ENCODE assay signal across 21 cellular contexts in the genomic region with DNA sequence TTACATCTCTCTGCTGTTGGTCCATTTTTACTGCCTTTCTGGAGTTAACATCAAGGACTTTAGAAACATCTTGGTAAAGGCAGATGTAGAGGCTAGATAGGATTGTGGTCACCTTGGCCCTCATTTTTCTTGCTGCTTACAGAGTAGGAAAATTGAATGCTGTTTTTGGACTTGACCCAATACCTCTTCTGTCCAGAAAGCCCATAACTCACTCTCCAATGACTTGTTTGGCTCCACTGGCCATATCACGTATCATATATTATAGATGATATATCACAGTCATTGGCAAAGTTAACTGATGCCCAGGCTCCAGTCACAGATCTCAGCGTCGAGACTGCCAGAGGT. TPM values are rescaled to one million over a fixed set of nuclear protein-coding genes. Genes with fewer than 3 reads are reported as not detected.
A peak's percentile ranks its signal among the peaks of the same experiment; 100 is the strongest.
DNase-seq lines count a peak whose midpoint lies in the region; TF ChIP-seq lines count a peak whose summit lies in the region.
"Had no signal": no experiment of that assay in that cellular context is flagged by ENCODE, and none has a peak within 500 bp of the region (broad histone marks: within the 10 kb centered on the region; RNA-seq: fewer than 3 reads in every experiment).

No MANE protein-coding gene starts in this region.

- H3K79me2 ChIP-seq in Loucy (ENCODE audit: insufficient read depth, low read length) = no peaks in the 10 kb centered on the region

- H3K27me3 ChIP-seq in Loucy (ENCODE audit: insufficient read depth, low read length, poor library complexity, severe bottlenecking) = no peaks in the 10 kb centered on the region

- no peaks in the 10 kb centered on the region for H3K9me3 Mint-ChIP-seq in dendritic cell treated with granulocyte-macrophage colony-stimulating factor and Interleukin-4, amounts not matched to agents 40 ng/mL and 50 ng/mL, for 4 days
- H3K9me3 Mint-ChIP-seq: CD8-positive, alpha-beta memory T cell had no signal

- no peak overlapping the region for H3K4me2 ChIP-seq in Loucy (ENCODE audit: low read depth, low read length, poor library complexity, severe bottlenecking)

- H3K4me1 Mint-ChIP-seq in dendritic cell treated with granulocyte-macrophage colony-stimulating factor and Interleukin-4, amounts not matched to agents 40 ng/mL and 50 ng/mL, for 4 days (ENCODE audit: low read depth) = peaks cover 17% of the 10 kb centered on the region
- H3K4me1 Mint-ChIP-seq: CD8-positive, alpha-beta memory T cell; T-helper 17 cell had no signal

- peaks cover 26% of the 10 kb centered on the region for H3K4me1 ChIP-seq in Loucy (ENCODE audit: insufficient read depth, low read length, poor library complexity, severe bottlenecking)

- H3K9ac ChIP-seq in Loucy (ENCODE audit: low read depth, low read length, poor library complexity, severe bottlenecking) = no peak overlapping the region

- DNase-seq in OCI-M1 (lab: John Stamatoyannopoulos, UW) (peak; percentile 20), germinal center (ENCODE audit: low spot score) (no peak), A172 (ENCODE audit: low spot score) (no peak), inferior parietal cortex (ENCODE audit: extremely low spot score) (no peak)
- DNase-seq in stimulated activated naive CD4-positive, alpha-beta T cell treated with Interleukin-2 at 50 U/mL for 16 hours (lab: John Stamatoyannopoulos, UW) = no peak
- DNase-seq: CD8-positive, alpha-beta memory T cell; DMS153; NCI-H1092; NCI-H1417 treated with DMSO at 0.1 percent for 48 hours; NCI-H187; NCI-H2081 treated with DMSO at 0.1 percent for 48 hours; NCI-H446; NCI-H524 treated with DMSO at 0.1 percent for 48 hours; SIG-M5; T-helper 17 cell had no signal

- TF ChIP-seq CTCF in Loucy (conservative IDR thresholded peaks at IDR 0.05; ENCODE audit: low read length) = no peak

- no peak overlapping the region for H3K4me3 ChIP-seq in Loucy (ENCODE audit: low read length, poor library complexity, severe bottlenecking)
- H3K4me3 ChIP-seq: SK-N-MC had no signal

- peak overlapping the region; percentile 56; the same call in 1 of the 2 replicates for H2AFZ ChIP-seq in Loucy (ENCODE audit: low read length)

- H3K36me3 ChIP-seq in Loucy (ENCODE audit: insufficient read depth, low read length) = no peaks in the 10 kb centered on the region

- intact Hi-C loops in dendritic cell treated with granulocyte-macrophage colony-stimulating factor and Interleukin-4, amounts not matched to agents 40 ng/mL and 50 ng/mL, for 4 days (cut with micrococcal nuclease) = no loop called here

- no peaks in the 10 kb centered on the region for H3K9me2 ChIP-seq in Loucy (replicated peaks; ENCODE audit: low read depth, low read length)

- no peaks in the 10 kb centered on the region for H3F3A ChIP-seq in Loucy (ENCODE audit: low read depth)

- no peaks in the 10 kb centered on the region for H3K9me3 ChIP-seq in Loucy (ENCODE audit: insufficient read depth, low read depth, low read length)

- H3K36me3 Mint-ChIP-seq in dendritic cell treated with granulocyte-macrophage colony-stimulating factor and Interleukin-4, amounts not matched to agents 40 ng/mL and 50 ng/mL, for 4 days (ENCODE audit: low read depth) = no peaks in the 10 kb centered on the region
- H3K36me3 Mint-ChIP-seq: CD14-positive monocyte; CD8-positive, alpha-beta memory T cell; IgD-negative memory B cell had no signal

- H3K4me3 Mint-ChIP-seq in dendritic cell treated with granulocyte-macrophage colony-stimulating factor and Interleukin-4, amounts not matched to agents 40 ng/mL and 50 ng/mL, for 4 days = peak overlapping the region; percentile 1
- H3K4me3 Mint-ChIP-seq: B cell; CD14-positive monocyte; CD8-positive, alpha-beta memory T cell; IgD-negative memory B cell; T-helper 17 cell had no signal

- no peaks in the 10 kb centered on the region for H3K27me3 Mint-ChIP-seq in dendritic cell treated with granulocyte-macrophage colony-stimulating factor and Interleukin-4, amounts not matched to agents 40 ng/mL and 50 ng/mL, for 4 days
- H3K27me3 Mint-ChIP-seq: IgD-negative memory B cell, T-helper 17 cell had no signal

- no peaks in the 10 kb centered on the region for H4K20me1 ChIP-seq in Loucy (ENCODE audit: insufficient read depth, low read length, poor library complexity, severe bottlenecking)

- H3K27ac Mint-ChIP-seq in dendritic cell treated with granulocyte-macrophage colony-stimulating factor and Interleukin-4, amounts not matched to agents 40 ng/mL and 50 ng/mL, for 4 days = no peak overlapping the region
- H3K27ac Mint-ChIP-seq: B cell; CD8-positive, alpha-beta memory T cell; IgD-negative memory B cell; T-helper 17 cell had no signal

RNA-seq across cellular contexts. Expression of gene PABIR2, which starts 50.7 kb away (rescaled TPM):
- 8.6 and 9.4 TPM in 2 replicates for total RNA-seq in A172 (2014; rRNA removed; shearing (Covaris generic))
